In genomic region chr9:86519216-86519615, GRCh38 we compare ENCODE assay signal across 25 cellular contexts.
"Had no signal": no experiment of that assay in that cellular context is flagged by ENCODE, and none has a peak within 500 bp of the region (broad histone marks: within the 10 kb centered on the region; RNA-seq: fewer than 3 reads in every experiment).

No MANE protein-coding gene starts in this region.

- ATAC-seq: activated T-cell treated with anti-CD3 and anti-CD28 coated beads, Interleukin-2, amount 50 U/mL, for 72 hours; body of pancreas; esophagus mucosa; heart right ventricle; left colon; stimulated activated naive B cell treated with anti-CD40 and anti-IgM and Interleukin-4, amounts not matched to agents 10 μg/mL and 1 μg/mL and 100 μg/mL, for 72 hours had no signal

- H3K27ac Mint-ChIP-seq: activated CD4-positive, alpha-beta memory T cell treated with anti-CD3 and anti-CD28 coated beads for 36 hours; activated naive CD4-positive, alpha-beta T cell treated with anti-CD3 and anti-CD28 coated beads for 36 hours; activated naive CD8-positive, alpha-beta T cell treated with anti-CD3 and anti-CD28 coated beads, Interleukin-2, amount 10 ng/mL, durations not matched to agents 7 days and 5 days; activated T-cell treated with anti-CD3 and anti-CD28 coated beads, Interleukin-2, amount 50 U/mL, for 72 hours; memory B cell; naive B cell; stimulated activated naive B cell treated with anti-CD40 and anti-IgM and Interleukin-4, amounts not matched to agents 10 μg/mL and 1 μg/mL and 100 μg/mL, for 72 hours; type B pancreatic cell had no signal

- H3K4me1 Mint-ChIP-seq: activated naive CD8-positive, alpha-beta T cell treated with anti-CD3 and anti-CD28 coated beads, Interleukin-2, amount 10 ng/mL, durations not matched to agents 7 days and 5 days; memory B cell; naive B cell; stimulated activated naive B cell treated with anti-CD40 and anti-IgM and Interleukin-4, amounts not matched to agents 10 μg/mL and 1 μg/mL and 100 μg/mL, for 72 hours had no signal

- H3K27me3 ChIP-seq: body of pancreas, cardiac muscle cell, heart right ventricle, sigmoid colon, testis had no signal

- H3K4me3 Mint-ChIP-seq: activated CD4-positive, alpha-beta memory T cell treated with anti-CD3 and anti-CD28 coated beads for 36 hours; activated naive CD4-positive, alpha-beta T cell treated with anti-CD3 and anti-CD28 coated beads for 36 hours; activated naive CD8-positive, alpha-beta T cell treated with anti-CD3 and anti-CD28 coated beads, Interleukin-2, amount 10 ng/mL, durations not matched to agents 7 days and 5 days; activated T-cell treated with anti-CD3 and anti-CD28 coated beads, Interleukin-2, amount 50 U/mL, for 72 hours; memory B cell; naive B cell; stimulated activated naive B cell treated with anti-CD40 and anti-IgM and Interleukin-4, amounts not matched to agents 10 μg/mL and 1 μg/mL and 100 μg/mL, for 72 hours; type B pancreatic cell had no signal

- H3K4me3 ChIP-seq: body of pancreas, cardiac muscle cell, heart right ventricle, sigmoid colon, testis had no signal

- H3K36me3 Mint-ChIP-seq: activated CD4-positive, alpha-beta memory T cell treated with anti-CD3 and anti-CD28 coated beads for 36 hours; activated naive CD8-positive, alpha-beta T cell treated with anti-CD3 and anti-CD28 coated beads, Interleukin-2, amount 10 ng/mL, durations not matched to agents 7 days and 5 days; memory B cell; naive B cell; stimulated activated naive B cell treated with anti-CD40 and anti-IgM and Interleukin-4, amounts not matched to agents 10 μg/mL and 1 μg/mL and 100 μg/mL, for 72 hours; type B pancreatic cell had no signal

- H3K27me3 Mint-ChIP-seq: activated CD4-positive, alpha-beta memory T cell treated with anti-CD3 and anti-CD28 coated beads for 36 hours; activated naive CD8-positive, alpha-beta T cell treated with anti-CD3 and anti-CD28 coated beads, Interleukin-2, amount 10 ng/mL, durations not matched to agents 7 days and 5 days had no signal

- H3K36me3 ChIP-seq: cardiac muscle cell, heart right ventricle, sigmoid colon had no signal

- H3K9me3 ChIP-seq: body of pancreas, heart right ventricle, sigmoid colon, testis had no signal

- H3K27ac ChIP-seq: body of pancreas, cardiac muscle cell, heart right ventricle, sigmoid colon, testis had no signal

- H3K9me3 Mint-ChIP-seq: activated CD4-positive, alpha-beta memory T cell treated with anti-CD3 and anti-CD28 coated beads for 36 hours; activated naive CD4-positive, alpha-beta T cell treated with anti-CD3 and anti-CD28 coated beads for 36 hours; activated naive CD8-positive, alpha-beta T cell treated with anti-CD3 and anti-CD28 coated beads, Interleukin-2, amount 10 ng/mL, durations not matched to agents 7 days and 5 days; activated T-cell treated with anti-CD3 and anti-CD28 coated beads, Interleukin-2, amount 50 U/mL, for 72 hours; memory B cell; naive B cell; type B pancreatic cell had no signal

- H3K4me1 ChIP-seq: heart right ventricle, testis had no signal

- DNase-seq: activated CD4-positive, alpha-beta memory T cell treated with anti-CD3 and anti-CD28 coated beads for 36 hours; activated CD4-positive, alpha-beta T cell treated with anti-CD3 and anti-CD28 coated beads for 48 hours; activated effector memory CD4-positive, alpha-beta T cell treated with Interleukin-2 at 50 U/mL for 16 hours; activated naive CD4-positive, alpha-beta T cell treated with anti-CD3 and anti-CD28 coated beads for 36 hours; activated naive CD8-positive, alpha-beta T cell treated with anti-CD3 and anti-CD28 coated beads, Interleukin-2, amount 10 ng/mL, durations not matched to agents 7 days and 5 days; activated T-cell treated with anti-CD3 and anti-CD28 coated beads, Interleukin-2, amount 50 U/mL, for 72 hours; amygdala; body of pancreas; dermis blood vessel endothelial cell; effector CD8-positive, alpha-beta T cell; foreskin fibroblast; heart right ventricle; left colon; naive B cell; occipital lobe; posterior cingulate gyrus; sigmoid colon; stimulated activated CD4-positive, alpha-beta T cell treated with anti-CD3 and anti-CD28 coated beads, Interleukin-2, amount 100 ng/mL, for 48 hours; stimulated activated CD8-positive, alpha-beta memory T cell treated with anti-CD3 and anti-CD28 coated beads, Interleukin-4, amount 100 ng/mL, for 48 hours; stimulated activated naive B cell treated with anti-CD40 and anti-IgM and Interleukin-4, amounts not matched to agents 10 μg/mL and 1 μg/mL and 100 μg/mL, for 72 hours; testis had no signal
